1 cellular context compared by ENCODE assay signal in genomic region chr2:100882645-100883613, GRCh38.
TF ChIP-seq lines count a peak whose summit lies in the region.

No MANE protein-coding gene starts in this region.

TF ChIP-seq in HepG2, 621 proteins besides CTCF, POLR2A, EP300 and RAD21 (continued from another document and continues in another):
- TF ChIP-seq FOSL2 (CRISPR knock-in tag; IDR thresholded peaks at IDR 0.05) (peak; percentile 97), POGK (CRISPR knock-in tag; conservative IDR thresholded peaks at IDR 0.05) (no peak), ZNF710 (CRISPR knock-in tag; IDR thresholded peaks at IDR 0.05; ENCODE audit: borderline replicate concordance) (0 out of 2 replicates have a peak, but pooled peaks have one; percentile 26), ZNF879 (CRISPR knock-in tag; IDR thresholded peaks at IDR 0.05) (no peak), SOX6 (IDR thresholded peaks at IDR 0.05) (no peak), SOX6 (CRISPR knock-in tag; IDR thresholded peaks at IDR 0.05) (peak; percentile 85), SCMH1 (CRISPR knock-in tag; IDR thresholded peaks at IDR 0.05; ENCODE audit: borderline replicate concordance) (no peak), PAX8 (CRISPR knock-in tag; IDR thresholded peaks at IDR 0.05; ENCODE audit: borderline replicate concordance) (no peak), KAT8 (CRISPR knock-in tag; IDR thresholded peaks at IDR 0.05) (peak; percentile 76), CREB3 (CRISPR knock-in tag; IDR thresholded peaks at IDR 0.05) (no peak), SPEN (CRISPR knock-in tag; IDR thresholded peaks at IDR 0.05; ENCODE audit: low read depth) (peak; percentile 75; the same call in 1 of the 2 replicates), DNMT3B (CRISPR knock-in tag; conservative IDR thresholded peaks at IDR 0.05) (peak; percentile 95), HNRNPL (IDR thresholded peaks at IDR 0.05; ENCODE audit: low read depth, low read length) (0 out of 2 replicates have a peak, but pooled peaks have one; percentile 58), PRDM15 (CRISPR knock-in tag; IDR thresholded peaks at IDR 0.05) (no peak), ZKSCAN5 (CRISPR knock-in tag; IDR thresholded peaks at IDR 0.05) (no peak), PBX2 (CRISPR knock-in tag; IDR thresholded peaks at IDR 0.05) (0 out of 2 replicates have a peak, but pooled peaks have one; percentile 19), ZNF441 (CRISPR knock-in tag; IDR thresholded peaks at IDR 0.05; ENCODE audit: borderline replicate concordance) (no peak), FOXA3 (CRISPR knock-in tag; IDR thresholded peaks at IDR 0.05) (peak; percentile 68; the same call in 1 of the 2 replicates), ATF7 (IDR thresholded peaks at IDR 0.05) (peak; percentile 81), ATF7 (CRISPR knock-in tag; IDR thresholded peaks at IDR 0.05) (peak; percentile 91), ZNF367 (CRISPR knock-in tag; IDR thresholded peaks at IDR 0.05; ENCODE audit: borderline replicate concordance) (no peak), TBX2 (CRISPR knock-in tag; IDR thresholded peaks at IDR 0.05; ENCODE audit: borderline replicate concordance) (peak; percentile 78), NAIF1 (CRISPR knock-in tag; IDR thresholded peaks at IDR 0.05; ENCODE audit: borderline replicate concordance) (no peak), ATM (IDR thresholded peaks at IDR 0.05; ENCODE audit: borderline replicate concordance) (no peak), GPN1 (CRISPR knock-in tag; IDR thresholded peaks at IDR 0.05; ENCODE audit: borderline replicate concordance) (no peak), ZFP41 (CRISPR knock-in tag; IDR thresholded peaks at IDR 0.05; ENCODE audit: borderline replicate concordance) (no peak), PAF1 (CRISPR knock-in tag; IDR thresholded peaks at IDR 0.05) (no peak), KLF11 (CRISPR knock-in tag; IDR thresholded peaks at IDR 0.05) (no peak), AKAP8 (CRISPR knock-in tag; IDR thresholded peaks at IDR 0.05) (no peak), PRPF4 (IDR thresholded peaks at IDR 0.05; ENCODE audit: low read depth, low read length, poor library complexity, severe bottlenecking) (no peak), ZNF282 (IDR thresholded peaks at IDR 0.05; ENCODE audit: partially characterized antibody) (no peak), TRAFD1 (CRISPR knock-in tag; IDR thresholded peaks at IDR 0.05; ENCODE audit: borderline replicate concordance) (no peak), RORA (CRISPR knock-in tag; IDR thresholded peaks at IDR 0.05) (no peak)
- TF ChIP-seq, protein P1, sequence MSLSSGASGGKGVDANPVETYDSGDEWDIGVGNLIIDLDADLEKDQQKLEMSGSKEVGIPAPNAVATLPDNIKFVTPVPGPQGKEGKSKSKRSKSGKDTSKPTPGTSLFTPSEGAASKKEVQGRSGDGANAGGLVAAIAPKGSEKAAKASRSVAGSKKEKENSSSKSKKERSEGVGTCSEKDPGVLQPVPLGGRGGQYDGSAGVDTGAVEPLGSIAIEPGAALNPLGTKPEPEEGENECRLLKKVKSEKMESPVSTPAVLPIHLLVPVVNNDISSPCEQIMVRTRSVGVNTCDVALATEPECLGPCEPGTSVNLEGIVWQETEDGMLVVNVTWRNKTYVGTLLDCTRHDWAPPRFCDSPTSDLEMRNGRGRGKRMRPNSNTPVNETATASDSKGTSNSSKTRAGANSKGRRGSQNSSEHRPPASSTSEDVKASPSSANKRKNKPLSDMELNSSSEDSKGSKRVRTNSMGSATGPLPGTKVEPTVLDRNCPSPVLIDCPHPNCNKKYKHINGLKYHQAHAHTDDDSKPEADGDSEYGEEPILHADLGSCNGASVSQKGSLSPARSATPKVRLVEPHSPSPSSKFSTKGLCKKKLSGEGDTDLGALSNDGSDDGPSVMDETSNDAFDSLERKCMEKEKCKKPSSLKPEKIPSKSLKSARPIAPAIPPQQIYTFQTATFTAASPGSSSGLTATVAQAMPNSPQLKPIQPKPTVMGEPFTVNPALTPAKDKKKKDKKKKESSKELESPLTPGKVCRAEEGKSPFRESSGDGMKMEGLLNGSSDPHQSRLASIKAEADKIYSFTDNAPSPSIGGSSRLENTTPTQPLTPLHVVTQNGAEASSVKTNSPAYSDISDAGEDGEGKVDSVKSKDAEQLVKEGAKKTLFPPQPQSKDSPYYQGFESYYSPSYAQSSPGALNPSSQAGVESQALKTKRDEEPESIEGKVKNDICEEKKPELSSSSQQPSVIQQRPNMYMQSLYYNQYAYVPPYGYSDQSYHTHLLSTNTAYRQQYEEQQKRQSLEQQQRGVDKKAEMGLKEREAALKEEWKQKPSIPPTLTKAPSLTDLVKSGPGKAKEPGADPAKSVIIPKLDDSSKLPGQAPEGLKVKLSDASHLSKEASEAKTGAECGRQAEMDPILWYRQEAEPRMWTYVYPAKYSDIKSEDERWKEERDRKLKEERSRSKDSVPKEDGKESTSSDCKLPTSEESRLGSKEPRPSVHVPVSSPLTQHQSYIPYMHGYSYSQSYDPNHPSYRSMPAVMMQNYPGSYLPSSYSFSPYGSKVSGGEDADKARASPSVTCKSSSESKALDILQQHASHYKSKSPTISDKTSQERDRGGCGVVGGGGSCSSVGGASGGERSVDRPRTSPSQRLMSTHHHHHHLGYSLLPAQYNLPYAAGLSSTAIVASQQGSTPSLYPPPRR (CRISPR knock-in tag; IDR thresholded peaks at IDR 0.05; ENCODE audit: borderline replicate concordance), result no peak; the same call in 1 of the 2 replicates
- TF ChIP-seq, protein P2, sequence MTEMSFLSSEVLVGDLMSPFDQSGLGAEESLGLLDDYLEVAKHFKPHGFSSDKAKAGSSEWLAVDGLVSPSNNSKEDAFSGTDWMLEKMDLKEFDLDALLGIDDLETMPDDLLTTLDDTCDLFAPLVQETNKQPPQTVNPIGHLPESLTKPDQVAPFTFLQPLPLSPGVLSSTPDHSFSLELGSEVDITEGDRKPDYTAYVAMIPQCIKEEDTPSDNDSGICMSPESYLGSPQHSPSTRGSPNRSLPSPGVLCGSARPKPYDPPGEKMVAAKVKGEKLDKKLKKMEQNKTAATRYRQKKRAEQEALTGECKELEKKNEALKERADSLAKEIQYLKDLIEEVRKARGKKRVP (CRISPR knock-in tag; IDR thresholded peaks at IDR 0.05), result peak in 1 of 2 experiments; percentile 40; a peak in 1 of 4 replicates
- TF ChIP-seq, protein P3, sequence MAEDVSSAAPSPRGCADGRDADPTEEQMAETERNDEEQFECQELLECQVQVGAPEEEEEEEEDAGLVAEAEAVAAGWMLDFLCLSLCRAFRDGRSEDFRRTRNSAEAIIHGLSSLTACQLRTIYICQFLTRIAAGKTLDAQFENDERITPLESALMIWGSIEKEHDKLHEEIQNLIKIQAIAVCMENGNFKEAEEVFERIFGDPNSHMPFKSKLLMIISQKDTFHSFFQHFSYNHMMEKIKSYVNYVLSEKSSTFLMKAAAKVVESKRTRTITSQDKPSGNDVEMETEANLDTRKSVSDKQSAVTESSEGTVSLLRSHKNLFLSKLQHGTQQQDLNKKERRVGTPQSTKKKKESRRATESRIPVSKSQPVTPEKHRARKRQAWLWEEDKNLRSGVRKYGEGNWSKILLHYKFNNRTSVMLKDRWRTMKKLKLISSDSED (CRISPR knock-in tag; IDR thresholded peaks at IDR 0.05), result no peak
- TF ChIP-seq, protein P4, sequence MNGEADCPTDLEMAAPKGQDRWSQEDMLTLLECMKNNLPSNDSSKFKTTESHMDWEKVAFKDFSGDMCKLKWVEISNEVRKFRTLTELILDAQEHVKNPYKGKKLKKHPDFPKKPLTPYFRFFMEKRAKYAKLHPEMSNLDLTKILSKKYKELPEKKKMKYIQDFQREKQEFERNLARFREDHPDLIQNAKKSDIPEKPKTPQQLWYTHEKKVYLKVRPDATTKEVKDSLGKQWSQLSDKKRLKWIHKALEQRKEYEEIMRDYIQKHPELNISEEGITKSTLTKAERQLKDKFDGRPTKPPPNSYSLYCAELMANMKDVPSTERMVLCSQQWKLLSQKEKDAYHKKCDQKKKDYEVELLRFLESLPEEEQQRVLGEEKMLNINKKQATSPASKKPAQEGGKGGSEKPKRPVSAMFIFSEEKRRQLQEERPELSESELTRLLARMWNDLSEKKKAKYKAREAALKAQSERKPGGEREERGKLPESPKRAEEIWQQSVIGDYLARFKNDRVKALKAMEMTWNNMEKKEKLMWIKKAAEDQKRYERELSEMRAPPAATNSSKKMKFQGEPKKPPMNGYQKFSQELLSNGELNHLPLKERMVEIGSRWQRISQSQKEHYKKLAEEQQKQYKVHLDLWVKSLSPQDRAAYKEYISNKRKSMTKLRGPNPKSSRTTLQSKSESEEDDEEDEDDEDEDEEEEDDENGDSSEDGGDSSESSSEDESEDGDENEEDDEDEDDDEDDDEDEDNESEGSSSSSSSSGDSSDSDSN (CRISPR knock-in tag; IDR thresholded peaks at IDR 0.05), result no peak
